16 cellular contexts compared by ENCODE assay signal in genomic region chr4:100591156-100591876, GRCh38.
DNase-seq lines count a peak whose midpoint lies in the region; ATAC-seq and TF ChIP-seq lines count a peak whose summit lies in the region.
"Had no signal": no experiment of that assay in that cellular context is flagged by ENCODE, and none has a peak within 500 bp of the region (broad histone marks: within the 10 kb centered on the region; RNA-seq: fewer than 3 reads in every experiment).

No MANE protein-coding gene starts in this region.

- H3K36me3 ChIP-seq in spleen (no peaks in the 10 kb centered on the region), smooth muscle cell (ENCODE audit: low read depth) (no peaks in the 10 kb centered on the region)
- H3K36me3 ChIP-seq: BLaER1, cardiac muscle cell, MG63 had no signal

- DNase-seq in NCI-H1092 treated with DMSO at 0.1 percent for 48 hours (lab: John Stamatoyannopoulos, UW) = peak; percentile 79
- peak; percentile 75 for DNase-seq in NCI-H446 treated with DMSO at 0.1 percent for 48 hours (lab: John Stamatoyannopoulos, UW)
- DNase-seq in fibroblast of pulmonary artery (ENCODE audit: low read depth) = peak; percentile 9
- DNase-seq in retinal pigment epithelial cell (ENCODE audit: low read depth) = peak; percentile 61
- DNase-seq in spleen = no peak
- DNase-seq in dedifferentiated amniotic fluid mesenchymal stem cell (ENCODE audit: extremely low spot score) = no peak
- no peak for DNase-seq in smooth muscle cell (lab: John Stamatoyannopoulos, UW; ENCODE audit: unreplicated experiment)
- DNase-seq: activated CD4-positive, alpha-beta T cell treated with anti-CD3 and anti-CD28 coated beads for 1 hour; activated CD8-positive, alpha-beta memory T cell treated with anti-CD3 and anti-CD28 coated beads, Interleukin-2, amount 50 U/mL, for 48 hours; MG63; NCI-H69; T-helper 17 cell had no signal

- H3K9me3 ChIP-seq in spleen (no peaks in the 10 kb centered on the region), smooth muscle cell (replicated peaks; ENCODE audit: low read depth) (no peaks in the 10 kb centered on the region)
- H3K9me3 ChIP-seq: BLaER1, MG63 had no signal

- H3K79me2 ChIP-seq in smooth muscle cell (ENCODE audit: low read depth) = no peaks in the 10 kb centered on the region

- TF ChIP-seq CTCF in fibroblast of pulmonary artery (IDR thresholded peaks at IDR 0.05; ENCODE audit: low read length, missing control alignments) (no peak), retinal pigment epithelial cell (conservative IDR thresholded peaks at IDR 0.05; ENCODE audit: low read depth, low read length) (no peak), spleen (IDR thresholded peaks at IDR 0.05 in 8 of 11, conservative IDR thresholded peaks at IDR 0.05 in 3 of 11) (no peak), smooth muscle cell (IDR thresholded peaks at IDR 0.05; ENCODE audit: borderline replicate concordance, insufficient read depth, poor library complexity, severe bottlenecking) (no peak)

- H3K4me2 ChIP-seq in smooth muscle cell = no peak overlapping the region
- H3K4me2 ChIP-seq: BLaER1, GM23338 had no signal

- TF ChIP-seq POLR2A in spleen (IDR thresholded peaks at IDR 0.05) = no peak

- no peaks in the 10 kb centered on the region for H3K27me3 ChIP-seq in spleen (replicated peaks in 1 of 7)
- H3K27me3 ChIP-seq in smooth muscle cell (ENCODE audit: low read depth) = no peaks in the 10 kb centered on the region
- H3K27me3 ChIP-seq: BLaER1, cardiac muscle cell, MG63 had no signal

- H3K27ac ChIP-seq in spleen = no peak overlapping the region
- no peak overlapping the region for H3K27ac ChIP-seq in smooth muscle cell (ENCODE audit: low read depth)
- H3K27ac ChIP-seq: BLaER1, cardiac muscle cell had no signal

- WGBS in spleen, 5 donors = 73 to 75% (median 74%) methylated on average over 7 of the region's 7 CpGs
- 89% methylated on average over 7 of the region's 7 CpGs for WGBS in smooth muscle cell (ENCODE audit: low lambda C conversion rate)

- H4K20me1 ChIP-seq in smooth muscle cell (ENCODE audit: low read depth) = no peaks in the 10 kb centered on the region
- H4K20me1 ChIP-seq: BLaER1 had no signal

- H2AFZ ChIP-seq in smooth muscle cell (ENCODE audit: low read depth) = no peak overlapping the region
- H2AFZ ChIP-seq: GM23338 had no signal

- H3K4me1 ChIP-seq in spleen (no peaks in the 10 kb centered on the region), smooth muscle cell (ENCODE audit: low read depth) (no peaks in the 10 kb centered on the region)
- H3K4me1 ChIP-seq: BLaER1 had no signal

- H3K4me3 ChIP-seq in fibroblast of pulmonary artery (replicated peaks; ENCODE audit: low read depth, low read length) (no peak overlapping the region), retinal pigment epithelial cell (ENCODE audit: low read length) (no peak overlapping the region), spleen (no peak overlapping the region), smooth muscle cell (no peak overlapping the region)
- H3K4me3 ChIP-seq: BLaER1, cardiac muscle cell, GM23338, MG63 had no signal

- intact Hi-C loops in spleen (cut with DNase I; ENCODE audit: low total_unique reads) = no loop called here

- no peak overlapping the region for H3K9ac ChIP-seq in smooth muscle cell (ENCODE audit: low read depth)
- H3K9ac ChIP-seq: BLaER1 had no signal

- ATAC-seq in HG03039 (IDR thresholded peaks at IDR 0.05; ENCODE audit: unreplicated experiment) = no peak
- ATAC-seq: GM23338, T-helper 17 cell had no signal

- H3F3A ChIP-seq in smooth muscle cell (ENCODE audit: low read depth) = no peaks in the 10 kb centered on the region

Comparison
In these comparisons a context has a peak if more than half of its experiments do, and no peak if none do; other contexts are left out.
1. DNase-seq: peak in NCI-H1092 treated with DMSO at 0.1 percent for 48 hours (single experiment), NCI-H446 treated with DMSO at 0.1 percent for 48 hours (single experiment), fibroblast of pulmonary artery (single experiment) and retinal pigment epithelial cell (single experiment); none in spleen (single experiment), dedifferentiated amniotic fluid mesenchymal stem cell (single experiment) and smooth muscle cell (single experiment).